ENCODE assay signal across 2 cellular contexts in genomic region chr9:5445096-5445495, GRCh38. TPM values are rescaled to one million over a fixed set of nuclear protein-coding genes. Genes with fewer than 3 reads are reported as not detected.
"Had no signal": no experiment of that assay in that cellular context is flagged by ENCODE, and none has a peak within 500 bp of the region (broad histone marks: within the 10 kb centered on the region; RNA-seq: fewer than 3 reads in every experiment).

No MANE protein-coding gene starts in this region.

RNA-seq across cellular contexts. Expression of gene CD274, which starts 5.2 kb away (rescaled TPM):
- total RNA-seq: cardiac muscle cell had no signal
- polyA plus RNA-seq: cardiac muscle cell had no signal

RNA-seq across cellular contexts. Expression of gene PLGRKT, which starts 7.4 kb away (rescaled TPM):
- total RNA-seq: ascending aorta had no signal
